In genomic region chr9:113682297-113682771, GRCh38 we compare ENCODE assay signal across 1 cellular context.
TF ChIP-seq lines count a peak whose summit lies in the region.

No MANE protein-coding gene starts in this region.

TF ChIP-seq in HepG2, 621 proteins besides CTCF, POLR2A, EP300 and RAD21 (continued from another document):
- TF ChIP-seq NFYC (CRISPR knock-in tag; IDR thresholded peaks at IDR 0.05) (peak; percentile 17; the same call in 1 of the 2 replicates), HOXA3 (CRISPR knock-in tag; IDR thresholded peaks at IDR 0.05) (no peak), ZNF790 (CRISPR knock-in tag; IDR thresholded peaks at IDR 0.05; ENCODE audit: borderline replicate concordance) (no peak), FOSL2 (CRISPR knock-in tag; IDR thresholded peaks at IDR 0.05) (0 out of 2 replicates have a peak, but pooled peaks have one; percentile 12)
